In the genomic region with DNA sequence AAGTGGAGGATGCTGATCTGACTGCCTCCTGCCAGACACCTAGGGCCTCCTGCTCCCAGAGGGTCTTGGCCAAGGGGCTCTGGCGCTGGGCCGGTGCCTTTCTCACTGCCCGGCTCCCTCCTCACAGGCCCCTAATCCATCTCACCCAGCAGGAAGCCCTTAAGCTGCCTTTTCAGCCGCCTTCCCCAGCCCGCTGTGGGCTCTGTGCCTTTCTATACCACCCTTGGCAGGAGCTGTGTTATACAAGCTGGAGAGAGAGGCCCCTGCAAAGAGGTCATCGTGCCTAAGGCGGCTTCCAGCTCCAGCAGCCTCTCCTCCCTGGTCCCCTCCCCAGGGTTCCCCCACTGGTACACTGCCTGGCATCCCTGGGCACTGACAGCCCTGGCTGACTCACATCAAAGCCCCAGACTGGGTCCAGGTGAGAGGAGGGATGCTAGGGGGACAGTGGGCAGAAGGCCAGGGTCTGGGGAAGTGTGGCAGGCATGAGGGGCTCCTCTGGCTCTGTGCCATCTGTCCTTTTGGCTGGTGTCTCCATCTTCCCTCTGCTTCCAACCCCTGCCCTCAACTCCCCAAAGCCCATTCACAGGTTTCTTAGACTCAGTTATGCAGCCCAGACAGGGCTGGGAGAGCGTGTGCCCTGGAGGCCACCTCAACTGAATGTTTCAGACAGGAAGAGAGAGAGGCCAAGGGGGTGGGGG, we compare ENCODE assay signal across 15 cellular contexts. TPM values are rescaled to one million over a fixed set of nuclear protein-coding genes. Genes with fewer than 3 reads are reported as not detected.
A peak's percentile ranks its signal among the peaks of the same experiment; 100 is the strongest.
DNase-seq lines count a peak whose midpoint lies in the region; ATAC-seq and TF ChIP-seq lines count a peak whose summit lies in the region.
"Had no signal": no experiment of that assay in that cellular context is flagged by ENCODE, and none has a peak within 500 bp of the region (broad histone marks: within the 10 kb centered on the region; RNA-seq: fewer than 3 reads in every experiment).

No MANE protein-coding gene starts in this region.

- H3K27me3 ChIP-seq in MG63 = no peaks in the 10 kb centered on the region

- CTCF ChIA-PET in activated CD8-positive, alpha-beta T cell treated with anti-CD3 and anti-CD28 coated beads for 36 hours (lab: Charles Lee) = interaction anchor here (1.3 kb wide), 1 partner anchor 10 kb away, joined by 3 read pairs; no protein-coding TSS in a partner anchor

- no peaks in the 10 kb centered on the region for H3K9me3 Mint-ChIP-seq in dendritic cell treated with granulocyte-macrophage colony-stimulating factor and Interleukin-4, amounts not matched to agents 40 ng/mL and 50 ng/mL, for 4 days
- H3K9me3 Mint-ChIP-seq in progenitor cell of endocrine pancreas (ENCODE audit: low read depth) = no peaks in the 10 kb centered on the region
- no peaks in the 10 kb centered on the region for H3K9me3 Mint-ChIP-seq in activated CD8-positive, alpha-beta T cell treated with anti-CD3 and anti-CD28 coated beads for 36 hours
- H3K9me3 Mint-ChIP-seq: activated CD4-positive, alpha-beta T cell treated with anti-CD3 and anti-CD28 coated beads, Interleukin-2, amount 10 ng/mL, durations not matched to agents 24 days and 14 days; T-helper 1 cell treated with Interleukin-12 subunit alpha and Interleukin-12 subunit beta and Interleukin-4 antibody, amounts not matched to agents 30 μg/mL and 1 μg/mL, for 36 hours had no signal

- DNase-seq in GM12865 (ENCODE audit: low read depth) (peak; percentile 22), MG63 (peak; percentile 70), progenitor cell of endocrine pancreas (ENCODE audit: low spot score, unreplicated experiment) (no peak), GM20000 (ENCODE audit: low spot score) (no peak), AML-193 (lab: John Stamatoyannopoulos, UW) (no peak)
- DNase-seq in activated CD8-positive, alpha-beta T cell treated with anti-CD3 and anti-CD28 coated beads for 36 hours = no peak
- DNase-seq: activated CD4-positive, alpha-beta T cell treated with anti-CD3 and anti-CD28 coated beads, Interleukin-2, amount 10 ng/mL, durations not matched to agents 24 days and 14 days; activated effector memory CD4-positive, alpha-beta T cell treated with anti-CD3 and anti-CD28 coated beads, Interleukin-2, amount 50 U/mL, for 16 hours; glutamatergic neuron; NCI-H2171 treated with DMSO at 0.1 percent for 48 hours; small intestine had no signal

- H3K9me3 ChIP-seq in MG63 = no peaks in the 10 kb centered on the region
- H3K9me3 ChIP-seq: suprapubic skin had no signal

- H3K36me3 Mint-ChIP-seq in dendritic cell treated with granulocyte-macrophage colony-stimulating factor and Interleukin-4, amounts not matched to agents 40 ng/mL and 50 ng/mL, for 4 days (ENCODE audit: low read depth) = peaks cover 7% of the 10 kb centered on the region
- no peaks in the 10 kb centered on the region for H3K36me3 Mint-ChIP-seq in progenitor cell of endocrine pancreas (ENCODE audit: insufficient read depth)
- H3K36me3 Mint-ChIP-seq in activated CD8-positive, alpha-beta T cell treated with anti-CD3 and anti-CD28 coated beads for 36 hours (ENCODE audit: low read depth) = no peaks in the 10 kb centered on the region

- H3K4me3 Mint-ChIP-seq in dendritic cell treated with granulocyte-macrophage colony-stimulating factor and Interleukin-4, amounts not matched to agents 40 ng/mL and 50 ng/mL, for 4 days = no peak overlapping the region
- no peak overlapping the region for H3K4me3 Mint-ChIP-seq in progenitor cell of endocrine pancreas (ENCODE audit: low read depth)
- no peak overlapping the region for H3K4me3 Mint-ChIP-seq in activated CD8-positive, alpha-beta T cell treated with anti-CD3 and anti-CD28 coated beads for 36 hours
- H3K4me3 Mint-ChIP-seq: activated CD4-positive, alpha-beta T cell treated with anti-CD3 and anti-CD28 coated beads, Interleukin-2, amount 10 ng/mL, durations not matched to agents 24 days and 14 days; T-helper 1 cell treated with Interleukin-12 subunit alpha and Interleukin-12 subunit beta and Interleukin-4 antibody, amounts not matched to agents 30 μg/mL and 1 μg/mL, for 36 hours had no signal

- intact Hi-C loops in dendritic cell treated with granulocyte-macrophage colony-stimulating factor and Interleukin-4, amounts not matched to agents 40 ng/mL and 50 ng/mL, for 4 days (cut with micrococcal nuclease) = no loop called here
- intact Hi-C loops in activated CD8-positive, alpha-beta T cell treated with anti-CD3 and anti-CD28 coated beads for 36 hours (cut with micrococcal nuclease) = no loop called here

- H3K4me1 Mint-ChIP-seq in dendritic cell treated with granulocyte-macrophage colony-stimulating factor and Interleukin-4, amounts not matched to agents 40 ng/mL and 50 ng/mL, for 4 days (ENCODE audit: low read depth) = peaks cover 80% of the 10 kb centered on the region
- peaks cover 27% of the 10 kb centered on the region for H3K4me1 Mint-ChIP-seq in progenitor cell of endocrine pancreas (ENCODE audit: low read depth)
- H3K4me1 Mint-ChIP-seq in activated CD8-positive, alpha-beta T cell treated with anti-CD3 and anti-CD28 coated beads for 36 hours (ENCODE audit: low read depth) = peaks cover 4% of the 10 kb centered on the region

- H3K36me3 ChIP-seq in MG63 = no peaks in the 10 kb centered on the region
- H3K36me3 ChIP-seq: suprapubic skin had no signal

- no peak for ATAC-seq in activated CD8-positive, alpha-beta T cell treated with anti-CD3 and anti-CD28 coated beads for 36 hours
- ATAC-seq: left lobe of liver had no signal

- POLR2A ChIA-PET in activated CD8-positive, alpha-beta T cell treated with anti-CD3 and anti-CD28 coated beads for 36 hours (lab: Charles Lee) = no interaction called here

- peaks cover 2% of the 10 kb centered on the region for H3K27me3 Mint-ChIP-seq in dendritic cell treated with granulocyte-macrophage colony-stimulating factor and Interleukin-4, amounts not matched to agents 40 ng/mL and 50 ng/mL, for 4 days
- peaks cover 8% of the 10 kb centered on the region for H3K27me3 Mint-ChIP-seq in progenitor cell of endocrine pancreas
- peaks cover 24% of the 10 kb centered on the region for H3K27me3 Mint-ChIP-seq in activated CD8-positive, alpha-beta T cell treated with anti-CD3 and anti-CD28 coated beads for 36 hours

- peak overlapping the region; percentile 73 for H3K27ac Mint-ChIP-seq in dendritic cell treated with granulocyte-macrophage colony-stimulating factor and Interleukin-4, amounts not matched to agents 40 ng/mL and 50 ng/mL, for 4 days
- peak overlapping the region; percentile 98 for H3K27ac Mint-ChIP-seq in progenitor cell of endocrine pancreas
- H3K27ac Mint-ChIP-seq in activated CD8-positive, alpha-beta T cell treated with anti-CD3 and anti-CD28 coated beads for 36 hours = no peak overlapping the region
- H3K27ac Mint-ChIP-seq: activated CD4-positive, alpha-beta T cell treated with anti-CD3 and anti-CD28 coated beads, Interleukin-2, amount 10 ng/mL, durations not matched to agents 24 days and 14 days; T-helper 1 cell treated with Interleukin-12 subunit alpha and Interleukin-12 subunit beta and Interleukin-4 antibody, amounts not matched to agents 30 μg/mL and 1 μg/mL, for 36 hours had no signal

- H3K4me3 ChIP-seq in GM12865 (ENCODE audit: low read depth, low read length) = no peak overlapping the region
- no peak overlapping the region for H3K4me3 ChIP-seq in MG63
- H3K4me3 ChIP-seq: suprapubic skin had no signal

- no peak for TF ChIP-seq CTCF in GM12865 (IDR thresholded peaks at IDR 0.05; ENCODE audit: insufficient read depth, low read depth, low read length, missing control alignments)
- no peak for TF ChIP-seq CTCF in progenitor cell of endocrine pancreas (IDR thresholded peaks at IDR 0.05; ENCODE audit: unreplicated experiment)
- no peak for TF ChIP-seq CTCF in activated CD8-positive, alpha-beta T cell treated with anti-CD3 and anti-CD28 coated beads for 36 hours (IDR thresholded peaks at IDR 0.05)
- TF ChIP-seq CTCF in GM20000 (IDR thresholded peaks at IDR 0.05; ENCODE audit: extremely low read depth, missing control alignments) = no peak

RNA-seq across cellular contexts. Expression of gene FZD2, which starts 15.3 kb away (rescaled TPM):
- total RNA-seq in MG63 (2014; rRNA removed; shearing (Covaris generic); ENCODE audit: low replicate concordance) = 29.6 and 46.3 TPM in 2 replicates
- 73.6 and 89.7 TPM in 2 replicates for total RNA-seq in progenitor cell of endocrine pancreas
- under 1 TPM; 0.16 to 0.22 TPM for total RNA-seq in activated CD8-positive, alpha-beta T cell treated with anti-CD3 and anti-CD28 coated beads for 36 hours
- total RNA-seq: activated CD4-positive, alpha-beta T cell treated with anti-CD3 and anti-CD28 coated beads, Interleukin-2, amount 10 ng/mL, durations not matched to agents 24 days and 14 days had no signal

RNA-seq across cellular contexts. Expression of gene GPATCH8, which starts 38.8 kb away (rescaled TPM):
- total RNA-seq in MG63 (2014; rRNA removed; shearing (Covaris generic); ENCODE audit: low replicate concordance) = 5.2 and 5.5 TPM in 2 replicates
- total RNA-seq in progenitor cell of endocrine pancreas = 70.9 and 76.5 TPM in 2 replicates
- total RNA-seq in activated CD8-positive, alpha-beta T cell treated with anti-CD3 and anti-CD28 coated beads for 36 hours = 10 to 100 TPM; 34.0 to 36.8 TPM

Comparison
In these comparisons a context has a peak if more than half of its experiments do, and no peak if none do; other contexts are left out.
1. DNase-seq: peak in GM12865 (single experiment) and MG63 (single experiment); none in progenitor cell of endocrine pancreas (single experiment), activated CD8-positive, alpha-beta T cell treated with anti-CD3 and anti-CD28 coated beads for 36 hours (single experiment), GM20000 (single experiment) and AML-193 (0 of 2).
2. RNA of gene FZD2, which starts 15.3 kb away (total RNA-seq): 73.6 to 89.7 TPM in progenitor cell of endocrine pancreas and 29.6 to 46.3 TPM in MG63; 0.16 to 0.22 TPM in activated CD8-positive, alpha-beta T cell treated with anti-CD3 and anti-CD28 coated beads for 36 hours; every median in the first group is over 10 times any median in the second.